ENCODE assay signal across 26 cellular contexts in the genomic region with DNA sequence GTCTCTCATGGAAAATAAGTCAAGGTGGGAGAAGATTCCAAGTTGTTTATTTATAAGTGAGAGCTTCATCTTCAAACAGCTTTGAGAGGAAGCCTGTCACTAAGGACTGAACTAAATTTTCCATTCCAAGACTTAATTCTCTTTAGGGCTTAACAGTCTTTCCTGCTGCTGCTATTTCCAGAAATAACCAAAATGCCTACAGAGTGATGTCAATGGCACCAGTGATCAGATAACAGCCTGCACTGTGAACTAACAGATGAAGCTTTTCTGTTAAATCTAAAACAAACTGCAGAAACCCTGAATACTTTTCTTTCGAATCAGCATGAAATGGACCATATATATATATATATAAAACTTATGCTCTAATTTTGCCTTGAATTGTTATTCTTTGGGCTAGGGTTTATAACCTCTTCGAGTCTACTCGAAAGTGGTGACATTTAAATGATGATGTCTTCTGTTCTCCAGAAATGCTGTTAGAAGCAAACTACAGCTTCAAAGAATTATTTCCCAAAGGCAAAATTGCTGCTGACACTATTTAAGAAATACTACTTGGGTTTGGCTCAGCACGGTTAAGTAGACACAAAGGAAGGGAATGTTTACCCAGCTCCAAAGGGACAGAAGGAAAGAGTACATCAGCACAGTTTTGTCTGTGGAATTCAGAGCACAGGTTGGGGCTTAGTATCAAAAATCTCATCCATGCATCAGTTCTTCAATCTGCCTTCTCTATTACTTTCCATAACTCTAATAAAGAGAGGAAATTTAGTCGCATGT.
DNase-seq lines count a peak whose midpoint lies in the region; ATAC-seq, FAIRE-seq and TF ChIP-seq lines count a peak whose summit lies in the region.
"Had no signal": no experiment of that assay in that cellular context is flagged by ENCODE, and none has a peak within 500 bp of the region (broad histone marks: within the 10 kb centered on the region; RNA-seq: fewer than 3 reads in every experiment).

No MANE protein-coding gene starts in this region.

- no peaks in the 10 kb centered on the region for H3K79me2 ChIP-seq in astrocyte (ENCODE audit: insufficient read depth, low read length)

- no peak for FAIRE-seq in astrocyte (lab: Jason Lieb, UNC)
- FAIRE-seq: islet of Langerhans had no signal

- H2BK15ac ChIP-seq in neuronal stem cell (ENCODE audit: low read length): no peak overlapping the region

- no peak overlapping the region for H3K14ac ChIP-seq in neuronal stem cell (ENCODE audit: low read length)

- peaks cover 6% of the 10 kb centered on the region for H3K4me1 Mint-ChIP-seq in astrocyte (ENCODE audit: low read depth, unreplicated experiment)
- H3K4me1 Mint-ChIP-seq: CD4-positive, alpha-beta memory T cell; stimulated activated effector memory CD8-positive, alpha-beta T cell treated with anti-CD3 and anti-CD28 coated beads, Interleukin-12 subunit alpha, Interleukin-12 subunit beta, amount 100 ng/mL, for 72 hours had no signal

- H3K18ac ChIP-seq in neuronal stem cell (ENCODE audit: low read length): no peak overlapping the region

- H3K27me3 Mint-ChIP-seq in astrocyte (ENCODE audit: low read depth, unreplicated experiment): peaks cover 4% of the 10 kb centered on the region
- H3K27me3 Mint-ChIP-seq: CD4-positive, alpha-beta memory T cell had no signal

- H4K8ac ChIP-seq in neuronal stem cell (ENCODE audit: low read depth, low read length): no peak overlapping the region

- H3K36me3 Mint-ChIP-seq in astrocyte (ENCODE audit: low read depth, unreplicated experiment): no peaks in the 10 kb centered on the region
- H3K36me3 Mint-ChIP-seq: CD4-positive, alpha-beta memory T cell; stimulated activated effector memory CD8-positive, alpha-beta T cell treated with anti-CD3 and anti-CD28 coated beads, Interleukin-12 subunit alpha, Interleukin-12 subunit beta, amount 100 ng/mL, for 72 hours had no signal

- H2AK5ac ChIP-seq in neuronal stem cell (ENCODE audit: low read depth, low read length): no peak overlapping the region

- H4K91ac ChIP-seq in neuronal stem cell (ENCODE audit: low read depth, low read length, poor library complexity): no peak overlapping the region

- no peak overlapping the region for H3K4me3 Mint-ChIP-seq in astrocyte (ENCODE audit: unreplicated experiment)
- H3K4me3 Mint-ChIP-seq: activated T-helper 1 cell treated with anti-CD3 and anti-CD28 coated beads, Interleukin-12 subunit alpha, Interleukin-12 subunit beta, Interleukin-2, Interleukin-4 antibody, amounts not matched to agents 30 ng/mL and 10 ng/mL and 1 ng/mL, durations not matched to agents 14 hours and 24 hours and 36 hours; CD4-positive, alpha-beta memory T cell; stimulated activated effector memory CD8-positive, alpha-beta T cell treated with anti-CD3 and anti-CD28 coated beads, Interleukin-12 subunit alpha, Interleukin-12 subunit beta, amount 100 ng/mL, for 72 hours had no signal

- H3K27ac Mint-ChIP-seq in astrocyte (ENCODE audit: unreplicated experiment): peak overlapping the region; percentile 88
- H3K27ac Mint-ChIP-seq: activated T-helper 1 cell treated with anti-CD3 and anti-CD28 coated beads, Interleukin-12 subunit alpha, Interleukin-12 subunit beta, Interleukin-2, Interleukin-4 antibody, amounts not matched to agents 30 ng/mL and 10 ng/mL and 1 ng/mL, durations not matched to agents 14 hours and 24 hours and 36 hours; CD4-positive, alpha-beta memory T cell; stimulated activated effector memory CD8-positive, alpha-beta T cell treated with anti-CD3 and anti-CD28 coated beads, Interleukin-12 subunit alpha, Interleukin-12 subunit beta, amount 100 ng/mL, for 72 hours had no signal

- no peak overlapping the region for H3K4ac ChIP-seq in neuronal stem cell (ENCODE audit: low read length)

- TF ChIP-seq CTCF in astrocyte (IDR thresholded peaks at IDR 0.05; ENCODE audit: insufficient read depth, low read depth, low read length): no peak
- no peak for TF ChIP-seq CTCF in fibroblast of villous mesenchyme (IDR thresholded peaks at IDR 0.05; ENCODE audit: insufficient read depth, low read depth, low read length)

- ATAC-seq in HG02938 (IDR thresholded peaks at IDR 0.05; ENCODE audit: unreplicated experiment) (no peak), GM19328 (IDR thresholded peaks at IDR 0.05; ENCODE audit: unreplicated experiment) (no peak), GM21515 (IDR thresholded peaks at IDR 0.05; ENCODE audit: unreplicated experiment) (no peak)
- ATAC-seq: gastroesophageal sphincter; stimulated activated effector memory CD8-positive, alpha-beta T cell treated with anti-CD3 and anti-CD28 coated beads, Interleukin-12 subunit alpha, Interleukin-12 subunit beta, amount 100 ng/mL, for 72 hours had no signal

- H3K27me3 ChIP-seq in astrocyte (ENCODE audit: insufficient read depth, low read length): no peaks in the 10 kb centered on the region
- H3K27me3 ChIP-seq in neuronal stem cell (ENCODE audit: control insufficient read depth in 3 of 3, insufficient read depth in 3 of 3, low read depth in 1 of 3, low read length in 3 of 3): no peaks in the 10 kb centered on the region
- H3K27me3 ChIP-seq: gastroesophageal sphincter, spleen had no signal

- H3K4me2 ChIP-seq in astrocyte (ENCODE audit: low read length): peak overlapping the region; percentile 32
- H3K4me2 ChIP-seq in neuronal stem cell (ENCODE audit: insufficient read depth, low read length, poor library complexity, severe bottlenecking): no peak overlapping the region

- H3K9ac ChIP-seq in astrocyte (ENCODE audit: low read length) (peak overlapping the region; percentile 14), neuronal stem cell (ENCODE audit: low read depth, low read length, poor library complexity) (no peak overlapping the region)

- peaks cover 6% of the 10 kb centered on the region for H3K9me3 Mint-ChIP-seq in astrocyte (ENCODE audit: unreplicated experiment)
- H3K9me3 Mint-ChIP-seq: activated T-helper 1 cell treated with anti-CD3 and anti-CD28 coated beads, Interleukin-12 subunit alpha, Interleukin-12 subunit beta, Interleukin-2, Interleukin-4 antibody, amounts not matched to agents 30 ng/mL and 10 ng/mL and 1 ng/mL, durations not matched to agents 14 hours and 24 hours and 36 hours had no signal

- H3K79me1 ChIP-seq in neuronal stem cell (ENCODE audit: low read depth, low read length): no peaks in the 10 kb centered on the region

- no peaks in the 10 kb centered on the region for H3K9me3 ChIP-seq in astrocyte (ENCODE audit: insufficient read depth, low read depth, low read length)
- no peaks in the 10 kb centered on the region for H3K9me3 ChIP-seq in neuronal stem cell (replicated peaks in 1 of 2; ENCODE audit: control insufficient read depth in 2 of 2, insufficient read depth in 1 of 2, low read depth in 1 of 2, low read length in 2 of 2)
- H3K9me3 ChIP-seq: gastroesophageal sphincter, spleen had no signal

- no CpG with 5 or more reads among the region's 5 CpGs for WGBS in neuronal stem cell (ENCODE audit: extremely low coverage in 2 of 2, insufficient read length in 2 of 2, insufficient replicate concordance in 1 of 2), 2 donors

- no peak overlapping the region for H2BK120ac ChIP-seq in neuronal stem cell (ENCODE audit: low read depth, low read length)

- H3K4me3 ChIP-seq in astrocyte (ENCODE audit: insufficient read depth, low read depth, low read length) (no peak overlapping the region), fibroblast of villous mesenchyme (ENCODE audit: low read depth, low read length) (no peak overlapping the region), neuronal stem cell (ENCODE audit: low read length in 2 of 2) (no peak overlapping the region)
- H3K4me3 ChIP-seq: gastroesophageal sphincter, lung, spleen had no signal

- H3K27ac ChIP-seq in astrocyte (ENCODE audit: low read depth, low read length) (peak overlapping the region; percentile 67), neuronal stem cell (replicated peaks; ENCODE audit: low read length) (no peak overlapping the region)
- H3K27ac ChIP-seq: gastroesophageal sphincter, spleen had no signal

- no peaks in the 10 kb centered on the region for H4K20me1 ChIP-seq in astrocyte (ENCODE audit: insufficient read depth, low read length)

- peaks cover 15% of the 10 kb centered on the region for H3K4me1 ChIP-seq in astrocyte (ENCODE audit: insufficient read depth, low read length)
- H3K4me1 ChIP-seq in neuronal stem cell (ENCODE audit: control insufficient read depth in 2 of 2, insufficient read depth in 1 of 2, low read depth in 1 of 2, low read length in 2 of 2): peaks cover 0 to 2% of the 10 kb centered on the region in 2 donors
- H3K4me1 ChIP-seq: gastroesophageal sphincter, spleen had no signal

- DNase-seq in astrocyte (ENCODE audit: low read depth): peak; percentile 84
- peak; percentile 0 for DNase-seq in fibroblast of villous mesenchyme (ENCODE audit: low read depth)
- DNase-seq in neuronal stem cell (ENCODE audit: low spot score): no peak
- DNase-seq in superior temporal gyrus (ENCODE audit: extremely low spot score): no peak
- DNase-seq: activated CD4-positive, alpha-beta T cell treated with anti-CD3 and anti-CD28 coated beads, Interleukin-2, amount 50 U/mL, for 1 hour; activated naive CD4-positive, alpha-beta T cell treated with anti-CD3 and anti-CD28 coated beads, Interleukin-2, amount 50 U/mL, for 16 hours; anterior cingulate cortex; CD4-positive, alpha-beta memory T cell; DMS 273 treated with DMSO at 0.1 percent for 48 hours; effector memory CD4-positive, alpha-beta T cell; HCEC 1CT; NCI-H1092; NCI-H187; NCI-H526 treated with DMSO at 0.1 percent for 48 hours; nucleus accumbens; spleen; stimulated activated CD4-positive, alpha-beta T cell treated with anti-CD3 and anti-CD28 coated beads, Interleukin-2, amount 100 ng/mL, for 48 hours; T1000 had no signal

- H3K36me3 ChIP-seq in astrocyte (ENCODE audit: insufficient read depth, low read length) (no peaks in the 10 kb centered on the region), neuronal stem cell (replicated peaks in 1 of 2; ENCODE audit: control insufficient read depth in 2 of 2, insufficient read depth in 2 of 2, low read length in 2 of 2) (no peaks in the 10 kb centered on the region)
- H3K36me3 ChIP-seq: gastroesophageal sphincter, spleen had no signal

- H2AFZ ChIP-seq in astrocyte (ENCODE audit: low read depth, low read length) (no peak overlapping the region), neuronal stem cell (ENCODE audit: low read length) (peak overlapping the region; percentile 1)

- no peak overlapping the region for H2BK5ac ChIP-seq in neuronal stem cell (ENCODE audit: low read length)

- no peak overlapping the region for H2BK12ac ChIP-seq in neuronal stem cell (ENCODE audit: low read length)

- no peak overlapping the region for H3K23ac ChIP-seq in neuronal stem cell (ENCODE audit: low read depth, low read length, poor library complexity)

Comparison
In these comparisons a context has a peak if more than half of its experiments do, and no peak if none do; other contexts are left out.
1. DNase-seq: peak in astrocyte (single experiment) and fibroblast of villous mesenchyme (single experiment); none in neuronal stem cell (single experiment) and superior temporal gyrus (single experiment).